In the genomic region with DNA sequence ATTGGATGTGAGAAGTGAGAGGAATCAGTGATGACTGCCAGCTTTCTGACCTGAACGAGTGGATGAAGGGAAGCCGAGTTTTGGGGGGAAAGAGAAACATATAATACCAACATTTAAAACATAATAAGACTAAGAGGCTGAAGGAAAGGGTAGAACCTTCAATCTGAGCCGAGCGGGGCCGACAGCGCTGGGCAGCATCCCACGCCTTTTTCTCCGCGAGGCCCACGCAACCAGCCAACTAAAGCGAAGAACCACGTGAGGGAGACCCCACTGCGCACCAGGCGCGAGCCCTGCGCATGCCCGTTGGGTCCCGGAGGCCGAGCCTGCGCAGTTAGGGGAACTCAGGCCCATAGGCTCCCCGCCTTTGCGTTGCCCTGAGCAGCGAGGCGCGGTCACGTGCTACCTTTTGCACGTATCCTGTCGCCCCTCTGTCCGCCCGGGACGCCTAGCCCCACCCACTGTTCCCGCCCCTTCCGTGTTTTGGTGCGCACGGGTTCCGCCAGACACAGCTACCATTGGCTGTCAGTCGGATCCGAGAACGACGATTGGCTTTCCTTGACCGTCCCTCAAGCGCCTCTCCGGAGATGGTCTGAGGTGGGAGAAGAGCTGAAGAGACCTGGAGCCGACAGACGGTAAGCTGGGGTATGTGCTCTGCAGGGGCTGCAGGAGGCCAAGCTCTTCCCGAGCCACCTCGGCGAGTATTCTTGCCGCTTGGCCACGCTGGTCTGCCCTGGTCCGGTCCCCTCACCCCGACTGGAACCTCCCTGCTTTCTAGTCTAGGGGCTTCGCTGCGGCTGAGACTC, we compare ENCODE assay signal across 8 cellular contexts. TPM values are rescaled to one million over a fixed set of nuclear protein-coding genes. Genes with fewer than 3 reads are reported as not detected.
A peak's percentile ranks its signal among the peaks of the same experiment; 100 is the strongest.
DNase-seq lines count a peak whose midpoint lies in the region; ATAC-seq and TF ChIP-seq lines count a peak whose summit lies in the region.

A gene with protein sequence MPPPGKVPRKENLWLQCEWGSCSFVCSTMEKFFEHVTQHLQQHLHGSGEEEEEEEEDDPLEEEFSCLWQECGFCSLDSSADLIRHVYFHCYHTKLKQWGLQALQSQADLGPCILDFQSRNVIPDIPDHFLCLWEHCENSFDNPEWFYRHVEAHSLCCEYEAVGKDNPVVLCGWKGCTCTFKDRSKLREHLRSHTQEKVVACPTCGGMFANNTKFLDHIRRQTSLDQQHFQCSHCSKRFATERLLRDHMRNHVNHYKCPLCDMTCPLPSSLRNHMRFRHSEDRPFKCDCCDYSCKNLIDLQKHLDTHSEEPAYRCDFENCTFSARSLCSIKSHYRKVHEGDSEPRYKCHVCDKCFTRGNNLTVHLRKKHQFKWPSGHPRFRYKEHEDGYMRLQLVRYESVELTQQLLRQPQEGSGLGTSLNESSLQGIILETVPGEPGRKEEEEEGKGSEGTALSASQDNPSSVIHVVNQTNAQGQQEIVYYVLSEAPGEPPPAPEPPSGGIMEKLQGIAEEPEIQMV (plus strand): TSS at position 573 of the 803 bp plus-strand sequence. CDS start 5,365 bp downstream, outside the sequence.

- H3K9me3 ChIP-seq in BLaER1: no peaks in the 10 kb centered on the region

- H3K4me3 ChIP-seq in BLaER1: peak within 1 kb of the TSS; percentile 96
- peak within 1 kb of the TSS; percentile 81 for H3K4me3 ChIP-seq in coronary artery

- H4K20me1 ChIP-seq in BLaER1: peaks cover 18% of the 10 kb centered on the region

- peak; percentile 96 for ATAC-seq in GM19328 (IDR thresholded peaks at IDR 0.05; ENCODE audit: unreplicated experiment)
- ATAC-seq in HG03520 (IDR thresholded peaks at IDR 0.05; ENCODE audit: unreplicated experiment): peak; percentile 95

- H3K27ac Mint-ChIP-seq in activated CD4-positive, alpha-beta T cell treated with anti-CD3 and anti-CD28 coated beads, Interleukin-2, amount 10 ng/mL, durations not matched to agents 7 days and 5 days: peak within 1 kb of the TSS; percentile 90

- peaks cover 34% of the 10 kb centered on the region for H3K4me1 Mint-ChIP-seq in activated CD4-positive, alpha-beta T cell treated with anti-CD3 and anti-CD28 coated beads, Interleukin-2, amount 10 ng/mL, durations not matched to agents 7 days and 5 days

- POLR2A ChIA-PET in activated CD4-positive, alpha-beta T cell treated with anti-CD3 and anti-CD28 coated beads, Interleukin-2, amount 10 ng/mL, durations not matched to agents 7 days and 5 days (lab: Charles Lee): interaction anchor here (0.6 kb wide), 1 partner anchor 122 kb away, joined by 7 read pairs; no protein-coding TSS in a partner anchor

- H3K4me3 Mint-ChIP-seq in activated CD4-positive, alpha-beta T cell treated with anti-CD3 and anti-CD28 coated beads, Interleukin-2, amount 10 ng/mL, durations not matched to agents 7 days and 5 days: peak within 1 kb of the TSS; percentile 99

- H3K27me3 ChIP-seq in BLaER1 (no peaks in the 10 kb centered on the region), layer of hippocampus (ENCODE audit: control insufficient read depth, insufficient read depth, low read length) (no peaks in the 10 kb centered on the region)

- H3K9me3 Mint-ChIP-seq in activated CD4-positive, alpha-beta T cell treated with anti-CD3 and anti-CD28 coated beads, Interleukin-2, amount 10 ng/mL, durations not matched to agents 7 days and 5 days: no peaks in the 10 kb centered on the region

- H3K27ac ChIP-seq in BLaER1 (peak within 1 kb of the TSS; percentile 75), coronary artery (peak within 1 kb of the TSS; percentile 78 to 86), layer of hippocampus (ENCODE audit: low read depth, low read length) (peak within 1 kb of the TSS; percentile 81)

- H3K36me3 ChIP-seq in BLaER1: peaks cover 45% of the 10 kb centered on the region

- H3K4me1 ChIP-seq in BLaER1: peaks cover 22% of the 10 kb centered on the region

- H3K4me2 ChIP-seq in BLaER1: peak within 1 kb of the TSS; percentile 98

- peak within 1 kb of the TSS; percentile 91 for H3K9ac ChIP-seq in BLaER1

- DNase-seq in NCI-H69 (lab: John Stamatoyannopoulos, UW) (peak; percentile 100), coronary artery (ENCODE audit: low spot score) (peak; percentile 100)
- peak; percentile 100 for DNase-seq in activated CD4-positive, alpha-beta T cell treated with anti-CD3 and anti-CD28 coated beads, Interleukin-2, amount 10 ng/mL, durations not matched to agents 7 days and 5 days
- DNase-seq in stimulated activated CD4-positive, alpha-beta T cell treated with anti-CD3 and anti-CD28 coated beads, Interleukin-1b, Interleukin-23, amount 100 ng/mL, for 4 hours (ENCODE audit: low read depth in 2 of 2): peak; percentile 99

- H3K36me3 Mint-ChIP-seq in activated CD4-positive, alpha-beta T cell treated with anti-CD3 and anti-CD28 coated beads, Interleukin-2, amount 10 ng/mL, durations not matched to agents 7 days and 5 days (ENCODE audit: low read depth): peaks cover 32% of the 10 kb centered on the region

- TF ChIP-seq CTCF in coronary artery (IDR thresholded peaks at IDR 0.05): no peak

- no peaks in the 10 kb centered on the region for H3K27me3 Mint-ChIP-seq in activated CD4-positive, alpha-beta T cell treated with anti-CD3 and anti-CD28 coated beads, Interleukin-2, amount 10 ng/mL, durations not matched to agents 7 days and 5 days

- CTCF ChIA-PET in activated CD4-positive, alpha-beta T cell treated with anti-CD3 and anti-CD28 coated beads, Interleukin-2, amount 10 ng/mL, durations not matched to agents 7 days and 5 days (lab: Charles Lee): interaction anchor here (0.6 to 1.4 kb wide), 9 partner anchors 8 to 305 kb away, joined by 3 to 4 read pairs (median 3); a partner anchor contains a TSS

RNA-seq across cellular contexts. Expression of the gene that starts here (rescaled TPM):
- total RNA-seq in activated CD4-positive, alpha-beta T cell treated with anti-CD3 and anti-CD28 coated beads, Interleukin-2, amount 10 ng/mL, durations not matched to agents 7 days and 5 days: 10 to 100 TPM; 47.6 to 48.0 TPM

Comparison
In these comparisons a context has a peak if more than half of its experiments do, and no peak if none do; other contexts are left out.
1. Peak in every context shown above with its lines: DNase-seq, ATAC-seq, H3K4me3 ChIP-seq and H3K27ac ChIP-seq.